Comparison of ENCODE assay signal across 12 cellular contexts in genomic region chr14:92665699-92666110, GRCh38.
DNase-seq lines count a peak whose midpoint lies in the region; ATAC-seq, FAIRE-seq and TF ChIP-seq lines count a peak whose summit lies in the region.
"Had no signal": no experiment of that assay in that cellular context is flagged by ENCODE, and none has a peak within 500 bp of the region (broad histone marks: within the 10 kb centered on the region; RNA-seq: fewer than 3 reads in every experiment).

No MANE protein-coding gene starts in this region.

- POLR2A ChIA-PET in activated CD8-positive, alpha-beta T cell treated with anti-CD3 and anti-CD28 coated beads for 36 hours (lab: Charles Lee), result interaction anchor here (1.2 to 1.8 kb wide), 3 partner anchors 9 to 82 kb away, joined by 3 to 4 read pairs (median 3); no protein-coding TSS in a partner anchor

- peaks cover 91% of the 10 kb centered on the region for H3K36me3 Mint-ChIP-seq in activated CD8-positive, alpha-beta T cell treated with anti-CD3 and anti-CD28 coated beads for 36 hours (ENCODE audit: low read depth)

- peaks cover 2% of the 10 kb centered on the region for H3K9me3 Mint-ChIP-seq in activated CD8-positive, alpha-beta T cell treated with anti-CD3 and anti-CD28 coated beads for 36 hours
- H3K9me3 Mint-ChIP-seq: type B pancreatic cell had no signal

- H3K4me3 ChIP-seq in BLaER1 (peak overlapping the region; percentile 40), left lung (peak overlapping the region in 1 of 2 donors; percentile 6), tibial artery (no peak overlapping the region)
- H3K4me3 ChIP-seq: pancreas had no signal

- intact Hi-C loops in activated CD8-positive, alpha-beta T cell treated with anti-CD3 and anti-CD28 coated beads for 36 hours (cut with micrococcal nuclease), result no loop called here
- intact Hi-C loops in left lung (cut with DNase I), result no loop called here
- intact Hi-C loops in tibial artery (cut with DNase I; ENCODE audit: low total_unique reads), result no loop called here

- CTCF ChIA-PET in activated CD8-positive, alpha-beta T cell treated with anti-CD3 and anti-CD28 coated beads for 36 hours (lab: Charles Lee), result interaction anchor here (1.2 to 1.5 kb wide), 3 partner anchors 11 to 16 kb away, joined by 4 read pairs; no protein-coding TSS in a partner anchor

- H3K27ac Mint-ChIP-seq in activated CD8-positive, alpha-beta T cell treated with anti-CD3 and anti-CD28 coated beads for 36 hours, result peak overlapping the region; percentile 76
- H3K27ac Mint-ChIP-seq: type B pancreatic cell had no signal

- TF ChIP-seq POLR2A in GM12892 (IDR thresholded peaks at IDR 0.05; ENCODE audit: low read depth, low read length), result no peak

- H3K9me3 ChIP-seq in BLaER1 (no peaks in the 10 kb centered on the region), left lung (no peaks in the 10 kb centered on the region), tibial artery (no peaks in the 10 kb centered on the region)
- H3K9me3 ChIP-seq: pancreas had no signal

- DNase-seq in HUDEP-2 (lab: John Stamatoyannopoulos, UW; ENCODE audit: unreplicated experiment in 76 of 76), result peak in 55 of 76 experiments; percentile 4 to 78 (median 32)
- DNase-seq in activated CD8-positive, alpha-beta T cell treated with anti-CD3 and anti-CD28 coated beads for 36 hours, result no peak
- no peak for DNase-seq in left lung
- DNase-seq in tibial artery, result no peak
- no peak for DNase-seq in central memory CD4-positive, alpha-beta T cell
- no peak for DNase-seq in GM12892 (ENCODE audit: insufficient read length)
- no peak for DNase-seq in GM13977 (ENCODE audit: low spot score)
- DNase-seq: NCI-H2029, pancreas had no signal

- peaks cover 93% of the 10 kb centered on the region for H3K4me1 ChIP-seq in BLaER1
- peaks cover 0 to 64% of the 10 kb centered on the region in 2 donors for H3K4me1 ChIP-seq in left lung
- H3K4me1 ChIP-seq in tibial artery, result no peaks in the 10 kb centered on the region
- H3K4me1 ChIP-seq: pancreas had no signal

- no peaks in the 10 kb centered on the region for H3K27me3 ChIP-seq in BLaER1
- H3K27me3 ChIP-seq in left lung, result no peaks in the 10 kb centered on the region
- H3K27me3 ChIP-seq in tibial artery, result no peaks in the 10 kb centered on the region
- H3K27me3 ChIP-seq: pancreas had no signal

- H4K20me1 ChIP-seq in BLaER1, result peaks cover 29% of the 10 kb centered on the region; the same call in 1 of the 2 replicates

- no peaks in the 10 kb centered on the region for H3K27me3 Mint-ChIP-seq in activated CD8-positive, alpha-beta T cell treated with anti-CD3 and anti-CD28 coated beads for 36 hours
- H3K27me3 Mint-ChIP-seq: type B pancreatic cell had no signal

- H3K27ac ChIP-seq in BLaER1 (peak overlapping the region; percentile 90), left lung (peak overlapping the region; percentile 39 to 74), tibial artery (no peak overlapping the region)

- no peak for TF ChIP-seq CTCF in activated CD8-positive, alpha-beta T cell treated with anti-CD3 and anti-CD28 coated beads for 36 hours (IDR thresholded peaks at IDR 0.05)
- no peak for TF ChIP-seq CTCF in left lung (IDR thresholded peaks at IDR 0.05)
- TF ChIP-seq CTCF in tibial artery (IDR thresholded peaks at IDR 0.05), result no peak
- no peak for TF ChIP-seq CTCF in GM13977 (IDR thresholded peaks at IDR 0.05; ENCODE audit: extremely low read depth, insufficient read depth, missing control alignments)

- no peak for ATAC-seq in activated CD8-positive, alpha-beta T cell treated with anti-CD3 and anti-CD28 coated beads for 36 hours
- peak; percentile 57 for ATAC-seq in left lung

- H3K9ac ChIP-seq in BLaER1, result peak overlapping the region; percentile 66

- no peak overlapping the region for H3K4me3 Mint-ChIP-seq in activated CD8-positive, alpha-beta T cell treated with anti-CD3 and anti-CD28 coated beads for 36 hours
- H3K4me3 Mint-ChIP-seq: type B pancreatic cell had no signal

- H3K4me1 Mint-ChIP-seq in activated CD8-positive, alpha-beta T cell treated with anti-CD3 and anti-CD28 coated beads for 36 hours (ENCODE audit: low read depth), result peaks cover 83% of the 10 kb centered on the region

- H3K4me2 ChIP-seq in BLaER1, result peak overlapping the region; percentile 89

- no peak for FAIRE-seq in GM12892 (lab: Jason Lieb, UNC)
- FAIRE-seq: keratinocyte, pancreas had no signal

- in situ Hi-C loops in GM13977 (cut with MboI; ENCODE audit: low pct_unique_long_range_greater_than_20kb, low sequenced_read_pairs, unreplicated experiment), result no loop called here

- H3K36me3 ChIP-seq in BLaER1, result peaks cover 14% of the 10 kb centered on the region
- peaks cover 0 to 65% of the 10 kb centered on the region in 2 donors for H3K36me3 ChIP-seq in left lung
- peaks cover 5 to 36% (median 33%) of the 10 kb centered on the region in 3 donors for H3K36me3 ChIP-seq in tibial artery
- H3K36me3 ChIP-seq: pancreas had no signal

Comparison
In these comparisons a context has a peak if more than half of its experiments do, and no peak if none do; other contexts are left out.
1. H3K27ac ChIP-seq: peak in BLaER1 (single experiment) and left lung (2 of 2); none in tibial artery (0 of 2).
2. DNase-seq: peak in HUDEP-2 (55 of 76); none in activated CD8-positive, alpha-beta T cell treated with anti-CD3 and anti-CD28 coated beads for 36 hours (single experiment), left lung (0 of 2), tibial artery (0 of 2), central memory CD4-positive, alpha-beta T cell (single experiment), GM12892 (single experiment) and GM13977 (single experiment).